In the genomic region with DNA sequence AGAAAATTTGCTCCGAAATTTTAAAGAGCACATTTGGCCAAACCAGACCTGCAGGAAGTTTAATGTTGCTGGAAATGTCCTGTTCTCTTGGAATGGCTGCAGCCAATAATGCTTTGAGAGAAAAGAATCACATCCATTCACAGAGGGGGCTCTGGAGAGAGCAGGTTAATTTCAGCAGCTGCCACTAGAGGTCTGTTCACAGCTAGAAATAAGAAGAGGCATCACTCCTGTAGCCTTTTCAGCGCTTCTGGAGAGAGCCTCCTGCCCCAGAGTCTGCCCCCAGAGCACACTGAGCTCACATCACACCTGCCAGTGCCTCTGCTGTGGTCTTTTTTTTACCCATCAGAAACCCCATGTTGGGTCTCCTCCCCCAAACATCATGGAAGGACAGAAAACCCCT, we compare ENCODE assay signal across 8 cellular contexts.
DNase-seq lines count a peak whose midpoint lies in the region; ATAC-seq lines count a peak whose summit lies in the region.

No MANE protein-coding gene starts in this region.

- DNase-seq in SIG-M5 treated with dmso at 0.1 percent for 504 hours (lab: John Stamatoyannopoulos, UW; ENCODE audit: unreplicated experiment) = peak; percentile 28
- DNase-seq in SIG-M5 (lab: John Stamatoyannopoulos, UW) = no peak
- peak; percentile 14 to 36 for DNase-seq in SHP77 (lab: John Stamatoyannopoulos, UW)
- DNase-seq in iPS DF 4.7 (ENCODE audit: extremely low read depth, low spot score) = peak; percentile 64
- no peak for DNase-seq in NCI-H2196 treated with DMSO at 0.1 percent for 48 hours (lab: John Stamatoyannopoulos, UW; ENCODE audit: unreplicated experiment)
- DNase-seq in activated T-cell treated with anti-CD3 and anti-CD28 coated beads, Interleukin-2, amount 50 U/mL, for 24 hours = no peak
- no peak for DNase-seq in NOMO-1 treated with DMSO at 0.1 percent for 48 hours (lab: John Stamatoyannopoulos, UW; ENCODE audit: unreplicated experiment)

- H3K36me3 Mint-ChIP-seq in activated T-cell treated with anti-CD3 and anti-CD28 coated beads, Interleukin-2, amount 50 U/mL, for 24 hours (ENCODE audit: low read depth) = no peaks in the 10 kb centered on the region

- peak; percentile 69 for ATAC-seq in HG03095 (IDR thresholded peaks at IDR 0.05; ENCODE audit: unreplicated experiment)

- no peaks in the 10 kb centered on the region for H3K9me3 Mint-ChIP-seq in activated T-cell treated with anti-CD3 and anti-CD28 coated beads, Interleukin-2, amount 50 U/mL, for 24 hours

- H3K4me1 Mint-ChIP-seq in activated T-cell treated with anti-CD3 and anti-CD28 coated beads, Interleukin-2, amount 50 U/mL, for 24 hours (ENCODE audit: low read depth) = no peaks in the 10 kb centered on the region

- H3K27ac Mint-ChIP-seq in activated T-cell treated with anti-CD3 and anti-CD28 coated beads, Interleukin-2, amount 50 U/mL, for 24 hours = no peak overlapping the region

- peaks cover 13% of the 10 kb centered on the region for H3K27me3 Mint-ChIP-seq in activated T-cell treated with anti-CD3 and anti-CD28 coated beads, Interleukin-2, amount 50 U/mL, for 24 hours

- H3K4me3 Mint-ChIP-seq in activated T-cell treated with anti-CD3 and anti-CD28 coated beads, Interleukin-2, amount 50 U/mL, for 24 hours = no peak overlapping the region

Comparison
In these comparisons a context has a peak if more than half of its experiments do, and no peak if none do; other contexts are left out.
1. DNase-seq: peak in SIG-M5 treated with dmso at 0.1 percent for 504 hours (single experiment), SHP77 (2 of 2) and iPS DF 4.7 (single experiment); none in SIG-M5 (single experiment), NCI-H2196 treated with DMSO at 0.1 percent for 48 hours (single experiment), activated T-cell treated with anti-CD3 and anti-CD28 coated beads, Interleukin-2, amount 50 U/mL, for 24 hours (single experiment) and NOMO-1 treated with DMSO at 0.1 percent for 48 hours (single experiment).